In the genomic region with DNA sequence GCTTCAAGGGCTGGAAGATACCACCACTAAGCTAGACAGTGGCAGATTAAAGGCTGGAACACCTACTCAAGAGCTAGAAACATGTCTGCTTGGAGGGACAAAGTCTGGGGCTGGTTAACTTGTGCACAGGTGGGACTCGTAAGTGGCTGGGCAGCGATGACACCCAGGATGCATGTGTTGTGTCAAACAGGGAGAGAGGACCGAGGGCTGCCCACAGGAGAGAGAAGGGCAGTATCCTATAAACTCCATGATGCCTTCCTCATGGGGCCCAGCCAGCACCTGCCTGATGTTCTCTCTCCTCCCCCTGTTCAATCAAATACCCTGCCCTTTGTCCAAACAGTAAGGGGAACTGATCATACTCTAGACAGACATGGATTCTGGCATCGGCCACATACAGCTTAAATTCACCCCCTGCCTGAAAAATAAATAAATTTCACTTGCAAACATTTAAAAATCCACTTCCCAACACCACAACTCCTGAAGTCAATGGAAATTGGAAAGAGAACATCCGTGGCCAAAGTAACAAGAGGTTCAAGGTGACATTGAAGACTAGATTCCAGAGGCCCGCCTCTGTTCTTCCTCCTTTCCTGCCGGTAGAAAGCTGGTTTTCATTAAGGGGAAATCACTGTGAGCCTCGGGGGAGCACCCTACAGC, we compare ENCODE assay signal across 23 cellular contexts. TPM values are rescaled to one million over a fixed set of nuclear protein-coding genes. Genes with fewer than 3 reads are reported as not detected.
DNase-seq lines count a peak whose midpoint lies in the region; ATAC-seq, FAIRE-seq and TF ChIP-seq lines count a peak whose summit lies in the region.
"Had no signal": no experiment of that assay in that cellular context is flagged by ENCODE, and none has a peak within 500 bp of the region (broad histone marks: within the 10 kb centered on the region; RNA-seq: fewer than 3 reads in every experiment).

No MANE protein-coding gene starts in this region.

- H2AFZ ChIP-seq in OCI-LY1 (ENCODE audit: low read length) = no peak overlapping the region
- H2AFZ ChIP-seq: hepatocyte had no signal

- peak overlapping the region; percentile 83 for H3K27ac ChIP-seq in OCI-LY1 (ENCODE audit: low read depth, low read length, poor library complexity, severe bottlenecking)
- peak overlapping the region; percentile 8 for H3K27ac ChIP-seq in epithelial cell of prostate
- H3K27ac ChIP-seq in CD4-positive, alpha-beta memory T cell (ENCODE audit: low read depth, low read length) = no peak overlapping the region
- H3K27ac ChIP-seq: hepatocyte, pancreas had no signal

- FAIRE-seq in frontal cortex (lab: Jason Lieb, UNC) = no peak
- FAIRE-seq: islet of Langerhans, pancreas had no signal

- H3K4me1 Mint-ChIP-seq in CD14-positive monocyte = peaks cover 92% of the 10 kb centered on the region
- peaks cover 3% of the 10 kb centered on the region for H3K4me1 Mint-ChIP-seq in neural crest cell
- H3K4me1 Mint-ChIP-seq in CD4-positive, alpha-beta memory T cell = peaks cover 0 to 4% (median under 1%) of the 10 kb centered on the region in 4 donors
- H3K4me1 Mint-ChIP-seq: CD4-positive, CD25-positive, alpha-beta regulatory T cell; stimulated activated effector memory CD8-positive, alpha-beta T cell treated with anti-CD3 and anti-CD28 coated beads, Interleukin-12 subunit alpha, Interleukin-12 subunit beta, amount 100 ng/mL, for 72 hours had no signal

- CTCF ChIA-PET in CD4-positive, alpha-beta memory T cell (lab: Charles Lee; ENCODE audit: partially characterized antibody) = no interaction called here

- intact Hi-C loops in CD14-positive monocyte (cut with micrococcal nuclease) = no loop called here
- intact Hi-C loops in CD4-positive, alpha-beta memory T cell (cut with micrococcal nuclease) = no loop called here

- H3K36me3 ChIP-seq in OCI-LY1 (ENCODE audit: insufficient read depth, low read length) = peaks cover 31% of the 10 kb centered on the region
- H3K36me3 ChIP-seq in CD4-positive, alpha-beta memory T cell (ENCODE audit: insufficient read depth, low read length) = no peaks in the 10 kb centered on the region
- H3K36me3 ChIP-seq: pancreas had no signal

- no peak overlapping the region; the same call in 1 of the 2 replicates for H3K4me2 ChIP-seq in OCI-LY1 (ENCODE audit: low read length)
- H3K4me2 ChIP-seq: hepatocyte had no signal

- POLR2A ChIA-PET in CD4-positive, alpha-beta memory T cell (lab: Charles Lee; ENCODE audit: partially characterized antibody) = no interaction called here

- H3K9me3 ChIP-seq in OCI-LY1 (ENCODE audit: low read length) = no peaks in the 10 kb centered on the region
- H3K9me3 ChIP-seq in CD4-positive, alpha-beta memory T cell (ENCODE audit: control insufficient read depth in 1 of 2, low read length in 2 of 2) = no peaks in the 10 kb centered on the region
- H3K9me3 ChIP-seq: pancreas had no signal

- H3K4me1 ChIP-seq in OCI-LY1 (ENCODE audit: insufficient read depth, low read length, severe bottlenecking) = peaks cover 21% of the 10 kb centered on the region
- H3K4me1 ChIP-seq in CD4-positive, alpha-beta memory T cell (ENCODE audit: insufficient read depth, low read length) = no peaks in the 10 kb centered on the region
- H3K4me1 ChIP-seq: pancreas had no signal

- H3K9me3 Mint-ChIP-seq in CD14-positive monocyte (peaks cover 0 to 3% (median 1%) of the 10 kb centered on the region in 7 donors), neural crest cell (no peaks in the 10 kb centered on the region)
- H3K9me3 Mint-ChIP-seq in CD4-positive, alpha-beta memory T cell = peaks cover 0 to 15% (median 6%) of the 10 kb centered on the region in 8 donors
- H3K9me3 Mint-ChIP-seq: activated CD4-positive, alpha-beta T cell treated with anti-CD3 and anti-CD28 coated beads, Interleukin-2, amount 10 ng/mL, durations not matched to agents 7 days and 5 days had no signal

- no peaks in the 10 kb centered on the region for H3K79me2 ChIP-seq in OCI-LY1 (ENCODE audit: insufficient read depth, low read length)
- H3K79me2 ChIP-seq: hepatocyte had no signal

- no peaks in the 10 kb centered on the region for H3F3A ChIP-seq in OCI-LY1 (ENCODE audit: insufficient read depth, low read length)

- peaks cover 91 to 92% of the 10 kb centered on the region in 2 donors for H3K36me3 Mint-ChIP-seq in CD14-positive monocyte
- H3K36me3 Mint-ChIP-seq in neural crest cell (ENCODE audit: low read depth) = no peaks in the 10 kb centered on the region
- H3K36me3 Mint-ChIP-seq in CD4-positive, alpha-beta memory T cell = no peaks in the 10 kb centered on the region
- H3K36me3 Mint-ChIP-seq: CD4-positive, CD25-positive, alpha-beta regulatory T cell; naive thymus-derived CD8-positive, alpha-beta T cell; stimulated activated effector memory CD8-positive, alpha-beta T cell treated with anti-CD3 and anti-CD28 coated beads, Interleukin-12 subunit alpha, Interleukin-12 subunit beta, amount 100 ng/mL, for 72 hours had no signal

- H3K9ac ChIP-seq in OCI-LY1 (ENCODE audit: low read length) = no peak overlapping the region

- H3K27me3 Mint-ChIP-seq in CD14-positive monocyte (ENCODE audit: low read depth in 3 of 3) (peaks cover 0 to 5% (median 5%) of the 10 kb centered on the region in 3 donors), neural crest cell (ENCODE audit: low read depth) (peaks cover 9% of the 10 kb centered on the region)
- peaks cover 0 to 11% of the 10 kb centered on the region in 2 donors for H3K27me3 Mint-ChIP-seq in CD4-positive, alpha-beta memory T cell

- no peaks in the 10 kb centered on the region for H4K20me1 ChIP-seq in OCI-LY1 (ENCODE audit: insufficient read depth, low read length)

- H3K9me2 ChIP-seq in OCI-LY1 (ENCODE audit: low read depth, low read length) = no peaks in the 10 kb centered on the region

- peak overlapping the region; percentile 85 to 94 (median 89) for H3K27ac Mint-ChIP-seq in CD14-positive monocyte
- H3K27ac Mint-ChIP-seq in neural crest cell (ENCODE audit: unreplicated experiment) = peak overlapping the region; percentile 22
- no peak overlapping the region for H3K27ac Mint-ChIP-seq in CD4-positive, alpha-beta memory T cell
- H3K27ac Mint-ChIP-seq: activated CD4-positive, alpha-beta T cell treated with anti-CD3 and anti-CD28 coated beads, Interleukin-2, amount 10 ng/mL, durations not matched to agents 7 days and 5 days; stimulated activated effector memory CD8-positive, alpha-beta T cell treated with anti-CD3 and anti-CD28 coated beads, Interleukin-12 subunit alpha, Interleukin-12 subunit beta, amount 100 ng/mL, for 72 hours had no signal

- TF ChIP-seq CTCF in CD14-positive monocyte (IDR thresholded peaks at IDR 0.05) = no peak
- TF ChIP-seq CTCF in OCI-LY1 (IDR thresholded peaks at IDR 0.05; ENCODE audit: low read length) = no peak
- no peak for TF ChIP-seq CTCF in neural crest cell (conservative IDR thresholded peaks at IDR 0.05)

- H3K27me3 ChIP-seq in OCI-LY1 (ENCODE audit: insufficient read depth, low read length) = no peaks in the 10 kb centered on the region
- H3K27me3 ChIP-seq in CD4-positive, alpha-beta memory T cell (ENCODE audit: insufficient read depth, low read length) = no peaks in the 10 kb centered on the region
- H3K27me3 ChIP-seq: hepatocyte, pancreas had no signal

- ATAC-seq in HG03460 (IDR thresholded peaks at IDR 0.05; ENCODE audit: unreplicated experiment) (no peak), GM18498 (IDR thresholded peaks at IDR 0.05; ENCODE audit: unreplicated experiment) (no peak)
- ATAC-seq: naive thymus-derived CD8-positive, alpha-beta T cell had no signal

- peak overlapping the region in 1 of 2 donors; percentile 61 for H3K4me3 Mint-ChIP-seq in CD14-positive monocyte
- H3K4me3 Mint-ChIP-seq in neural crest cell = no peak overlapping the region
- H3K4me3 Mint-ChIP-seq in CD4-positive, alpha-beta memory T cell = peak overlapping the region in 1 of 8 donors; percentile 29
- H3K4me3 Mint-ChIP-seq: activated CD4-positive, alpha-beta T cell treated with anti-CD3 and anti-CD28 coated beads, Interleukin-2, amount 10 ng/mL, durations not matched to agents 7 days and 5 days; CD4-positive, CD25-positive, alpha-beta regulatory T cell; naive thymus-derived CD8-positive, alpha-beta T cell; stimulated activated effector memory CD8-positive, alpha-beta T cell treated with anti-CD3 and anti-CD28 coated beads, Interleukin-12 subunit alpha, Interleukin-12 subunit beta, amount 100 ng/mL, for 72 hours had no signal

- no peak for DNase-seq in CD14-positive monocyte (ENCODE audit: low spot score)
- DNase-seq in epithelial cell of prostate (ENCODE audit: low read depth, low spot score) = no peak
- DNase-seq in neural crest cell (ENCODE audit: low read depth, low spot score) = no peak
- no peak for DNase-seq in CD4-positive, alpha-beta memory T cell
- no peak for DNase-seq in frontal cortex (ENCODE audit: low spot score in 2 of 2)
- DNase-seq: activated CD8-positive, alpha-beta memory T cell treated with anti-CD3 and anti-CD28 coated beads, Interleukin-2, amount 50 U/mL, for 4 hours; activated effector memory CD4-positive, alpha-beta T cell treated with Interleukin-2 at 50 U/mL for 16 hours; CD4-positive, CD25-positive, alpha-beta regulatory T cell; cortex of kidney; DMS153; NCI-H1417; NCI-H526; SHP77; T-helper 1 cell had no signal

- no peak overlapping the region for H3K4me3 ChIP-seq in OCI-LY1 (ENCODE audit: low read depth, low read length, poor library complexity, severe bottlenecking)
- no peak overlapping the region for H3K4me3 ChIP-seq in CD4-positive, alpha-beta memory T cell (ENCODE audit: low read length in 2 of 2)
- H3K4me3 ChIP-seq: hepatocyte, pancreas had no signal

RNA-seq across cellular contexts. Expression of gene CHST15, which starts 50.6 kb away (rescaled TPM):
- polyA plus RNA-seq in CD14-positive monocyte = 10 to 100 TPM; 54.4 to 87.5 TPM
- total RNA-seq in neural crest cell (1.3 and 1.5 TPM in 2 replicates), frontal cortex (48.9 TPM)
- total RNA-seq in CD4-positive, alpha-beta memory T cell = 1 to 10 TPM in 1 of 2 experiments, under 1 TPM in 1; 0.67 to 1.2 TPM
- polyA plus RNA-seq in CD4-positive, alpha-beta memory T cell = under 1 TPM in 1 of 2 donors, not detected in 1; 0.13 TPM
- total RNA-seq: activated CD4-positive, alpha-beta T cell treated with anti-CD3 and anti-CD28 coated beads, Interleukin-2, amount 10 ng/mL, durations not matched to agents 7 days and 5 days had no signal

Comparison
In these comparisons a context has a peak if more than half of its experiments do, and no peak if none do; other contexts are left out.
1. H3K27ac Mint-ChIP-seq: peak in CD14-positive monocyte (7 of 7) and neural crest cell (single experiment); none in CD4-positive, alpha-beta memory T cell (0 of 7).
2. RNA of gene CHST15, which starts 50.6 kb away (total RNA-seq): 48.9 TPM in frontal cortex (single experiment); 1.3 to 1.5 TPM in neural crest cell and 0.67 to 1.2 TPM in CD4-positive, alpha-beta memory T cell; every median in the first group is over 10 times any median in the second.